Comparison of ENCODE assay signal across 14 cellular contexts in the genomic region with DNA sequence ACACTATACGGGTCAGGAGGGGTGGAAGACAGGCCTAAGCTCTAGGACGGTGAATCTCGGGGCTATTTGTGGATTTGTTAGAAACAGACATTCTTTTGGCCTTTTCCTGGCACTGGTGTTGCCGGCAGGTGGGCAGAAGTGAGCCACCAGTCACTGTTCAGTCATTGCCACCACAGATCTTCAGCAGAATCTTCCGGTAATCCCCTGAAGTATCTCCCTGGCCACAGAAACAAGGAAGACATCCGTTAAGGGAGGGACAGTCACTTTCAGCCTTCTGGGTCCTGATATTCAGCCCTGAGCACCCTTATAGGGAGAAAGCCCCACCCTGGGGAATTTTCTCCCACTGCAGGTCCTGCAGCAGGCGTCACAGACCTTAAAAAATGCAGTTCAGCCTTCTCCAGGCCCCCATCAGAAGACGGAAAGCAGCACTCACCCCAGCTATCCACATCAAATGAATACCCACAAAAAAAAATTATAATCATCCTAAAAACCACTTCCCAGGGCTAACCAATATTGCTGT. TPM values are rescaled to one million over a fixed set of nuclear protein-coding genes. Genes with fewer than 3 reads are reported as not detected.
DNase-seq lines count a peak whose midpoint lies in the region; ATAC-seq and TF ChIP-seq lines count a peak whose summit lies in the region.
"Had no signal": no experiment of that assay in that cellular context is flagged by ENCODE, and none has a peak within 500 bp of the region (broad histone marks: within the 10 kb centered on the region; RNA-seq: fewer than 3 reads in every experiment).

No MANE protein-coding gene starts in this region.

- peaks cover 49% of the 10 kb centered on the region for H3K36me3 ChIP-seq in CD8-positive, alpha-beta T cell (ENCODE audit: insufficient read depth, low read length)
- H3K36me3 ChIP-seq in skeletal muscle satellite cell (ENCODE audit: insufficient read depth, low read length), result peaks cover 60% of the 10 kb centered on the region

- peak overlapping the region; percentile 61 for H3K4me2 ChIP-seq in skeletal muscle satellite cell (ENCODE audit: low read length)

- ATAC-seq in CD8-positive, alpha-beta T cell, result no peak
- peak; percentile 48 for ATAC-seq in foreskin keratinocyte
- ATAC-seq in sciatic nerve, result no peak
- ATAC-seq: Panc1 had no signal

- POLR2A ChIA-PET in CD8-positive, alpha-beta T cell (lab: Charles Lee), result interaction anchor here (0.7 kb wide), 1 partner anchor 32 kb away, joined by 3 read pairs; no protein-coding TSS in a partner anchor
- POLR2A ChIA-PET in activated CD4-positive, alpha-beta memory T cell treated with anti-CD3 and anti-CD28 coated beads for 36 hours (lab: Charles Lee), result no interaction called here

- H3K4me3 ChIP-seq in CD8-positive, alpha-beta T cell (ENCODE audit: low read depth, low read length), result no peak overlapping the region
- H3K4me3 ChIP-seq in skeletal muscle satellite cell (ENCODE audit: low read length), result no peak overlapping the region

- no peak overlapping the region for H3K4me3 Mint-ChIP-seq in CD8-positive, alpha-beta T cell
- no peak overlapping the region for H3K4me3 Mint-ChIP-seq in activated CD4-positive, alpha-beta memory T cell treated with anti-CD3 and anti-CD28 coated beads for 36 hours
- H3K4me3 Mint-ChIP-seq: H9 had no signal

- CTCF ChIA-PET in CD8-positive, alpha-beta T cell (lab: Charles Lee), result no interaction called here
- CTCF ChIA-PET in activated CD4-positive, alpha-beta memory T cell treated with anti-CD3 and anti-CD28 coated beads for 36 hours (lab: Charles Lee), result interaction anchor here (1.2 kb wide), 1 partner anchor 11 kb away, joined by 3 read pairs; no protein-coding TSS in a partner anchor

- H3K27ac Mint-ChIP-seq in CD8-positive, alpha-beta T cell, result peak overlapping the region; percentile 16
- peak overlapping the region; percentile 64 for H3K27ac Mint-ChIP-seq in activated CD4-positive, alpha-beta memory T cell treated with anti-CD3 and anti-CD28 coated beads for 36 hours

- H3K9ac ChIP-seq in skeletal muscle satellite cell (ENCODE audit: low read depth, low read length), result peak overlapping the region; percentile 58

- H3K9me3 ChIP-seq in CD8-positive, alpha-beta T cell (ENCODE audit: low read length), result no peaks in the 10 kb centered on the region
- H3K9me3 ChIP-seq in skeletal muscle satellite cell (replicated peaks; ENCODE audit: low read length), result no peaks in the 10 kb centered on the region

- no peaks in the 10 kb centered on the region for H3K27me3 ChIP-seq in CD8-positive, alpha-beta T cell (ENCODE audit: insufficient read depth, low read length)
- no peaks in the 10 kb centered on the region for H3K27me3 ChIP-seq in foreskin keratinocyte
- H3K27me3 ChIP-seq in skeletal muscle satellite cell (ENCODE audit: control insufficient read depth, insufficient read depth, low read length), result no peaks in the 10 kb centered on the region

- no peaks in the 10 kb centered on the region for H3K27me3 Mint-ChIP-seq in CD8-positive, alpha-beta T cell (ENCODE audit: low read depth)
- H3K27me3 Mint-ChIP-seq in activated CD4-positive, alpha-beta memory T cell treated with anti-CD3 and anti-CD28 coated beads for 36 hours, result no peaks in the 10 kb centered on the region
- H3K27me3 Mint-ChIP-seq: naive B cell had no signal

- TF ChIP-seq CTCF in CD8-positive, alpha-beta T cell (IDR thresholded peaks at IDR 0.05), result no peak
- no peak for TF ChIP-seq CTCF in foreskin keratinocyte (conservative IDR thresholded peaks at IDR 0.05)

- no peaks in the 10 kb centered on the region for H3K9me3 Mint-ChIP-seq in CD8-positive, alpha-beta T cell
- H3K9me3 Mint-ChIP-seq in activated CD4-positive, alpha-beta memory T cell treated with anti-CD3 and anti-CD28 coated beads for 36 hours, result peaks cover 7% of the 10 kb centered on the region
- H3K9me3 Mint-ChIP-seq: H9, naive B cell had no signal

- H3K4me1 Mint-ChIP-seq in CD8-positive, alpha-beta T cell (ENCODE audit: low read depth), result peaks cover 2% of the 10 kb centered on the region
- H3K4me1 Mint-ChIP-seq in activated CD4-positive, alpha-beta memory T cell treated with anti-CD3 and anti-CD28 coated beads for 36 hours (ENCODE audit: low read depth), result peaks cover 11% of the 10 kb centered on the region

- H3K36me3 Mint-ChIP-seq in CD8-positive, alpha-beta T cell, result peaks cover 99% of the 10 kb centered on the region
- H3K36me3 Mint-ChIP-seq in activated CD4-positive, alpha-beta memory T cell treated with anti-CD3 and anti-CD28 coated beads for 36 hours, result peaks cover 83% of the 10 kb centered on the region

- no peak for DNase-seq in CD8-positive, alpha-beta T cell
- no peak for DNase-seq in activated CD4-positive, alpha-beta memory T cell treated with anti-CD3 and anti-CD28 coated beads for 36 hours
- DNase-seq in foreskin keratinocyte (no peak), SW480 (ENCODE audit: low spot score) (no peak), sciatic nerve (ENCODE audit: low spot score) (no peak), NCI-H1092 (lab: John Stamatoyannopoulos, UW) (no peak)
- DNase-seq in stimulated activated CD4-positive, alpha-beta T cell treated with anti-CD3 and anti-CD28 coated beads, Interleukin-12 subunit alpha, Interleukin-12 subunit beta, amount 100 ng/mL, for 4 hours, result no peak
- DNase-seq: activated gamma-delta T cell, H9, Kasumi-1, naive B cell had no signal

- intact Hi-C loops in CD8-positive, alpha-beta T cell (cut with DNase I, micrococcal nuclease), result no loop called here
- intact Hi-C loops in activated CD4-positive, alpha-beta memory T cell treated with anti-CD3 and anti-CD28 coated beads for 36 hours (cut with micrococcal nuclease), result no loop called here
- intact Hi-C loops in sciatic nerve (cut with DNase I), result loop anchor here (10.0 kb wide), 1 partner anchor 49 kb away; a partner anchor contains a TSS

- H3K27ac ChIP-seq in CD8-positive, alpha-beta T cell (ENCODE audit: low read depth, low read length), result no peak overlapping the region
- H3K27ac ChIP-seq in foreskin keratinocyte, result peak overlapping the region; percentile 71
- H3K27ac ChIP-seq: VCaP had no signal

- H3K4me1 ChIP-seq in CD8-positive, alpha-beta T cell (ENCODE audit: insufficient read depth, low read length), result no peaks in the 10 kb centered on the region
- H3K4me1 ChIP-seq in foreskin keratinocyte (peaks cover 31% of the 10 kb centered on the region), skeletal muscle satellite cell (ENCODE audit: control insufficient read depth, insufficient read depth, low read length) (peaks cover 44% of the 10 kb centered on the region)

RNA-seq across cellular contexts. Expression of a gene that starts 23.2 kb away (rescaled TPM):
- not detected for total RNA-seq in CD8-positive, alpha-beta T cell
- total RNA-seq in activated CD4-positive, alpha-beta memory T cell treated with anti-CD3 and anti-CD28 coated beads for 36 hours, result not detected
- total RNA-seq in foreskin keratinocyte (not detected in 2 replicates), sciatic nerve (103 TPM)
- polyA plus RNA-seq in foreskin keratinocyte, result not detected in 2 replicates
- total RNA-seq in skeletal muscle satellite cell (2012; rRNA removed), result 17.2 and 32.1 TPM in 2 replicates

RNA-seq across cellular contexts. Expression of a gene that starts 49.6 kb away (rescaled TPM):
- total RNA-seq in CD8-positive, alpha-beta T cell, result 100 to 1,000 TPM; 136 to 141 TPM
- 100 to 1,000 TPM; 237 to 242 TPM for total RNA-seq in activated CD4-positive, alpha-beta memory T cell treated with anti-CD3 and anti-CD28 coated beads for 36 hours
- total RNA-seq in foreskin keratinocyte (168 and 187 TPM in 2 replicates), sciatic nerve (205 TPM)
- polyA plus RNA-seq in foreskin keratinocyte, result 177 and 190 TPM in 2 replicates
- total RNA-seq in skeletal muscle satellite cell (2012; rRNA removed), result 55.3 and 86.7 TPM in 2 replicates

Comparison
In these comparisons a context has a peak if more than half of its experiments do, and no peak if none do; other contexts are left out.
1. RNA of a gene that starts 23.2 kb away (total RNA-seq): 103 TPM in sciatic nerve (single experiment); not detected in activated CD4-positive, alpha-beta memory T cell treated with anti-CD3 and anti-CD28 coated beads for 36 hours, not detected in CD8-positive, alpha-beta T cell and not detected in foreskin keratinocyte; every median in the first group is over 10 times any median in the second.